ENCODE assay signal across 1 cellular context in genomic region chr17:77300016-77300686, GRCh38.
TF ChIP-seq lines count a peak whose summit lies in the region.

No MANE protein-coding gene starts in this region.

TF ChIP-seq in HepG2, 621 proteins besides CTCF, POLR2A, EP300 and RAD21 (continued from another document and continues in another):
- no peak for TF ChIP-seq ZMAT5 (CRISPR knock-in tag; IDR thresholded peaks at IDR 0.05; ENCODE audit: borderline replicate concordance, low read depth)
- no peak for TF ChIP-seq ZFP36L2 (CRISPR knock-in tag; IDR thresholded peaks at IDR 0.05)
- TF ChIP-seq ZFP1 (CRISPR knock-in tag; IDR thresholded peaks at IDR 0.05), result no peak
- TF ChIP-seq GTF3A (CRISPR knock-in tag; conservative IDR thresholded peaks at IDR 0.05), result no peak
- TF ChIP-seq KDM1A (CRISPR knock-in tag; IDR thresholded peaks at IDR 0.05), result no peak; the same call in 1 of the 2 replicates
- 0 out of 2 replicates have a peak, but pooled peaks have one; percentile 58 for TF ChIP-seq HMG20B (CRISPR knock-in tag; conservative IDR thresholded peaks at IDR 0.05)
- no peak for TF ChIP-seq POLR2G (IDR thresholded peaks at IDR 0.05; ENCODE audit: low read depth, low read length)
- TF ChIP-seq YEATS2 (CRISPR knock-in tag; IDR thresholded peaks at IDR 0.05; ENCODE audit: borderline replicate concordance), result no peak
- no peak for TF ChIP-seq ZNF234 (CRISPR knock-in tag; conservative IDR thresholded peaks at IDR 0.05)
- TF ChIP-seq MXI1 (IDR thresholded peaks at IDR 0.05; ENCODE audit: borderline replicate concordance, low read depth, low read length), result no peak
- peak; percentile 53; the same call in 1 of the 2 replicates for TF ChIP-seq MAX (IDR thresholded peaks at IDR 0.05)
- TF ChIP-seq IRF1 (CRISPR knock-in tag; IDR thresholded peaks at IDR 0.05; ENCODE audit: low read depth), result no peak
- TF ChIP-seq BCL6 (CRISPR knock-in tag; IDR thresholded peaks at IDR 0.05), result peak; percentile 79
- peak; percentile 66; the same call in 1 of the 2 replicates for TF ChIP-seq ARNTL (CRISPR knock-in tag; IDR thresholded peaks at IDR 0.05)
- no peak for TF ChIP-seq SMARCE1 (IDR thresholded peaks at IDR 0.05; ENCODE audit: borderline replicate concordance)
- TF ChIP-seq NFRKB (IDR thresholded peaks at IDR 0.05), result no peak
- TF ChIP-seq ZNF264 (CRISPR knock-in tag; IDR thresholded peaks at IDR 0.05), result no peak
- 0 out of 2 replicates have a peak, but pooled peaks have one; percentile 10 for TF ChIP-seq BORCS8-MEF2B (CRISPR knock-in tag; IDR thresholded peaks at IDR 0.05)
- TF ChIP-seq ATF6 (CRISPR knock-in tag; conservative IDR thresholded peaks at IDR 0.05), result no peak
- TF ChIP-seq SMYD3 (CRISPR knock-in tag; IDR thresholded peaks at IDR 0.05), result no peak
- TF ChIP-seq PREB (CRISPR knock-in tag; IDR thresholded peaks at IDR 0.05), result no peak
- no peak for TF ChIP-seq RFXAP (CRISPR knock-in tag; IDR thresholded peaks at IDR 0.05; ENCODE audit: borderline replicate concordance)
- TF ChIP-seq ETS1 (CRISPR knock-in tag; IDR thresholded peaks at IDR 0.05), result no peak
- no peak for TF ChIP-seq HNF1A (IDR thresholded peaks at IDR 0.05; ENCODE audit: low read depth)
- TF ChIP-seq HNF1A (CRISPR knock-in tag; IDR thresholded peaks at IDR 0.05; ENCODE audit: borderline replicate concordance), result peak; percentile 50; the same call in 1 of the 2 replicates
- TF ChIP-seq AHR (CRISPR knock-in tag; IDR thresholded peaks at IDR 0.05), result no peak; the same call in 1 of the 2 replicates
- TF ChIP-seq ZSCAN5A (CRISPR knock-in tag; IDR thresholded peaks at IDR 0.05; ENCODE audit: borderline replicate concordance), result no peak
- no peak for TF ChIP-seq ZFP62 (CRISPR knock-in tag; IDR thresholded peaks at IDR 0.05)
- TF ChIP-seq GFI1 (CRISPR knock-in tag; IDR thresholded peaks at IDR 0.05; ENCODE audit: borderline replicate concordance), result peak; percentile 75
- no peak for TF ChIP-seq ZKSCAN8 (CRISPR knock-in tag; IDR thresholded peaks at IDR 0.05; ENCODE audit: borderline replicate concordance)
- TF ChIP-seq MXD4 (CRISPR knock-in tag; IDR thresholded peaks at IDR 0.05), result no peak
- no peak for TF ChIP-seq ZNF614 (CRISPR knock-in tag; IDR thresholded peaks at IDR 0.05; ENCODE audit: borderline replicate concordance)
- 0 out of 2 replicates have a peak, but pooled peaks have one; percentile 51 for TF ChIP-seq ZSCAN21 (CRISPR knock-in tag; IDR thresholded peaks at IDR 0.05; ENCODE audit: borderline replicate concordance)
- TF ChIP-seq HMGXB4 (CRISPR knock-in tag; IDR thresholded peaks at IDR 0.05; ENCODE audit: borderline replicate concordance in 1 of 2, low read depth in 1 of 2), result no peak
- TF ChIP-seq ELF1 (CRISPR knock-in tag; IDR thresholded peaks at IDR 0.05), result no peak
- TF ChIP-seq JUND (CRISPR knock-in tag; IDR thresholded peaks at IDR 0.05), result no peak
- TF ChIP-seq ZMYM3 (CRISPR knock-in tag; IDR thresholded peaks at IDR 0.05), result peak; percentile 55; the same call in 1 of the 2 replicates
- TF ChIP-seq ZBTB49 (CRISPR knock-in tag; IDR thresholded peaks at IDR 0.05; ENCODE audit: borderline replicate concordance), result no peak
- no peak for TF ChIP-seq STAT6 (CRISPR knock-in tag; IDR thresholded peaks at IDR 0.05; ENCODE audit: borderline replicate concordance)
- peak; percentile 78; the same call in 1 of the 2 replicates for TF ChIP-seq ZNF503 (CRISPR knock-in tag; IDR thresholded peaks at IDR 0.05)
- no peak for TF ChIP-seq RAD51 (IDR thresholded peaks at IDR 0.05; ENCODE audit: borderline replicate concordance)
